8 cellular contexts compared by ENCODE assay signal in the genomic region with DNA sequence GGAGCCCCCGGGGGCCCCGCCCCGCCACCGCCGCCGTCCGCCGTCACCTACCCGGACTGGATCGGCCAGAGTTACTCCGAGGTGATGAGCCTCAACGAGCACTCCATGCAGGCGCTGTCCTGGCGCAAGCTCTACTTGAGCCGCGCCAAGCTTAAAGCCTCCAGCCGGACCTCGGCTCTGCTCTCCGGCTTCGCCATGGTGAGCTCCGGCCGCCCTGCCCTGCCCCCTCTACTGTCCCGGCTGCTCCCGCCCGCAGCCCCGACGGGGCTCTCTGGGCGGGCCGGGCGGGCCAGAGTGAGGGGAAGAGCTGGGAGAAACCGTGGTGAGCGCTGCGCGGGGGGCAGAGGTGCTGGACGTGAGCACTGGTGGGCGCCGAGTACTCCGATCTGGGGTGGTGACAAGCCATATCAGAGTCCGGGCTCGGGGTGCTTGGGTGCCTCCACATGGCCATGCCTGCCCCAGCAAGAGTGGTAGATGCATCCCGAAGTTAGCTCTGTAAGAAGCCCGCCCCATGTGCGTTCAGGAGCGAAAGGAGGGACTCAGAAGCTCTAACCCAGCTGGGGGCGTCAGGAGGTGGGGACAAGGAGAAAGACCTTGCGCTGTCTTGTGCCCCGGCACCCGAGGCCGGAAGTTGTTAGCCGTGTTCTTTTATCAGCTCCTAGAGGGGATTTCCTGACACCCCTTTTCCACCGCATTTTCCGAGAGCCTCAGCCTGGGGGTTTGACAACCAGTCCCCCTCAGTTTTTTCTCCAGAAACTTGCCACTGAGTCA. TPM values are rescaled to one million over a fixed set of nuclear protein-coding genes. Genes with fewer than 3 reads are reported as not detected.
DNase-seq lines count a peak whose midpoint lies in the region; ATAC-seq and TF ChIP-seq lines count a peak whose summit lies in the region.

No MANE protein-coding gene starts in this region.

- DNase-seq in GDM1 (lab: John Stamatoyannopoulos, UW) (peak; percentile 46), KG1 (lab: John Stamatoyannopoulos, UW) (peak; percentile 55), T-helper 9 cell (peak; percentile 74), astrocyte of the cerebellum (ENCODE audit: low read depth) (peak; percentile 28), NCI-H1694 (lab: John Stamatoyannopoulos, UW) (no peak)

- H3K27ac ChIP-seq in skeletal muscle tissue (ENCODE audit: low read depth, low read length), result peak overlapping the region; percentile 84

- H3K9ac ChIP-seq in skeletal muscle tissue (ENCODE audit: low read depth in 1 of 3, low read length in 3 of 3), result peak overlapping the region; percentile 81 to 92 (median 85)

- H3K27me3 ChIP-seq in skeletal muscle tissue (ENCODE audit: control insufficient read depth in 3 of 3, insufficient read depth in 3 of 3, low read length in 3 of 3), result no peaks in the 10 kb centered on the region

- in situ Hi-C loops in astrocyte of the cerebellum (cut with HindIII; ENCODE audit: low sequenced_read_pairs), result no loop called here

- peaks cover 0 to 2% (median 0%) of the 10 kb centered on the region in 3 donors for H3K36me3 ChIP-seq in skeletal muscle tissue (ENCODE audit: control insufficient read depth in 3 of 3, insufficient read depth in 3 of 3, low read length in 3 of 3)

- H3K4me3 ChIP-seq in astrocyte of the cerebellum (ENCODE audit: low read depth, low read length), result peak overlapping the region; percentile 61
- H3K4me3 ChIP-seq in iPS-11a (ENCODE audit: low read depth, low read length), result peak overlapping the region; percentile 88
- peak overlapping the region; percentile 82 to 84 (median 82) for H3K4me3 ChIP-seq in skeletal muscle tissue (ENCODE audit: low read length in 3 of 3)

- peak; percentile 28 for TF ChIP-seq CTCF in astrocyte of the cerebellum (IDR thresholded peaks at IDR 0.05; ENCODE audit: low read depth, low read length, missing control alignments)

- no peaks in the 10 kb centered on the region for H3K9me3 ChIP-seq in skeletal muscle tissue (ENCODE audit: control insufficient read depth in 3 of 3, low read length in 3 of 3)

- ATAC-seq in GM21717 (IDR thresholded peaks at IDR 0.05; ENCODE audit: unreplicated experiment), result peak; percentile 27

- peaks cover 41 to 60% (median 52%) of the 10 kb centered on the region in 3 donors for H3K4me1 ChIP-seq in skeletal muscle tissue (ENCODE audit: control insufficient read depth in 3 of 3, insufficient read depth in 3 of 3, low read length in 3 of 3)

RNA-seq across cellular contexts. Expression of gene ORAI1, which starts 0.7 kb away (rescaled TPM):
- 10.4 TPM for total RNA-seq in skeletal muscle tissue

RNA-seq across cellular contexts. Expression of gene MORN3, which starts 42.4 kb away (rescaled TPM):
- total RNA-seq in skeletal muscle tissue, result under 0.01 TPM

RNA-seq across cellular contexts. Expression of gene KDM2B, which starts 46.2 kb away (rescaled TPM):
- 28.7 TPM for total RNA-seq in skeletal muscle tissue
